Comparison of ENCODE assay signal across 10 cellular contexts in the genomic region with DNA sequence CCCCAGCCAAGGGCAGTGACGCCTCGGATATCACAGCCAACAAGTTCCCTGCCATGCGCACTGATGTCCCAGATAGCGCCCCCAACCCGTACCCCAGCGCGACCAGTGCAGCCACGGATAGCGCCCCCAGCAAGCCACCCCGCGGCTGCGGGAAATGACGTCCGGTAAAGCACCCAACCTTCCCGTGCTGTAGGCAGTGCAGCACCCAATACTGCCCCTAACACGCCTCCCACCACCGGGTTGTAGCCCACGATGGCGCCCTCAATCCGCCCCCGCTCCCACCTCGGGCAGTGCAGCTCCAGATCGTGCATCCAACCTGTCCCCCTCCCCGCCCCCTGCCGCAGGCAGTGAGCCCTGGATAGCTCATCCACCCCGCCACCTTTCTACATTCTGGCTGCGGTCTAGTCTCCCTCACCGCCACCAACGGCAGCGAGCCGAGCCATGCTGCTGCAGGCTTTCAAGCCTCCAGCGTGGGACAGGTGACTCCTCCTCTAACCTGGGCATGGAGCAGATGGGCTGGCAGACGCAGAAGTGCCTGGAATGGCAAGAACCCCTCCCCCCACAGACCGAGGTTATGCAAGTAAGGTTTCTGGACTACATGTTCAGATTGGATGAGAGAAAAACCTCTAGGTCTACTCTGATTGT. TPM values are rescaled to one million over a fixed set of nuclear protein-coding genes. Genes with fewer than 3 reads are reported as not detected.
DNase-seq lines count a peak whose midpoint lies in the region; ATAC-seq, FAIRE-seq and TF ChIP-seq lines count a peak whose summit lies in the region.
"Had no signal": no experiment of that assay in that cellular context is flagged by ENCODE, and none has a peak within 500 bp of the region (broad histone marks: within the 10 kb centered on the region; RNA-seq: fewer than 3 reads in every experiment).

No MANE protein-coding gene starts in this region.

- TF ChIP-seq CTCF in BE2C (IDR thresholded peaks at IDR 0.05; ENCODE audit: low read depth, low read length) (no peak), HepG2 (CRISPR knock-in tag; IDR thresholded peaks at IDR 0.05) (peak; percentile 31; the same call in 1 of the 2 replicates)

- H3K4me1 ChIP-seq in BE2C (no peaks in the 10 kb centered on the region), HepG2 (ENCODE audit: insufficient read depth, low read length) (peaks cover 27% of the 10 kb centered on the region)
- H3K4me1 ChIP-seq: ascending aorta had no signal

- no peaks in the 10 kb centered on the region for H3K36me3 ChIP-seq in BE2C
- H3K36me3 ChIP-seq in HepG2 (replicated peaks in 1 of 2; ENCODE audit: control insufficient read depth in 1 of 2, insufficient read depth in 2 of 2, low read length in 2 of 2) = no peaks in the 10 kb centered on the region
- H3K36me3 ChIP-seq: ascending aorta had no signal

- H3K9ac ChIP-seq in HepG2 (ENCODE audit: insufficient read depth, low read depth, low read length) = no peak overlapping the region
- H3K9ac ChIP-seq: KMS-11 had no signal

- H3K9me3 ChIP-seq in BE2C (no peaks in the 10 kb centered on the region), HepG2 (ENCODE audit: low read length) (no peaks in the 10 kb centered on the region)
- H3K9me3 ChIP-seq: ascending aorta had no signal

- no peak for TF ChIP-seq RAD21 in Ishikawa (IDR thresholded peaks at IDR 0.05; ENCODE audit: low read depth)
- TF ChIP-seq RAD21 in HepG2 (CRISPR knock-in tag; IDR thresholded peaks at IDR 0.05) = no peak

- H3K27ac ChIP-seq in HepG2 (ENCODE audit: extremely low read length, insufficient read depth, low read length) = no peak overlapping the region
- H3K27ac ChIP-seq: ascending aorta, KMS-11 had no signal

- in situ Hi-C loops in HepG2 (cut with HindIII; ENCODE audit: extremely low pct_ligation_motif_present, low pct_unique_long_range_greater_than_20kb) = loop anchor here (5.0 kb wide), 1 partner anchor 63 kb away; no protein-coding TSS in a partner anchor

- no peak for TF ChIP-seq POLR2A in HepG2 (IDR thresholded peaks at IDR 0.05; ENCODE audit: insufficient read depth in 1 of 2, low read depth in 2 of 2, low read length in 2 of 2)

- intact Hi-C loops in HepG2 (cut with micrococcal nuclease; ENCODE audit: unreplicated experiment) = no loop called here

- no peaks in the 10 kb centered on the region for H4K20me1 ChIP-seq in HepG2 (ENCODE audit: insufficient read depth, low read length)

- peak overlapping the region; percentile 35 for H2AFZ ChIP-seq in HepG2 (ENCODE audit: low read length)

- DNase-seq in BE2C = no peak
- DNase-seq in activated naive CD4-positive, alpha-beta T cell treated with anti-CD3 and anti-CD28 coated beads, Interleukin-2, amount 50 U/mL, for 16 hours = peak; percentile 15
- peak; percentile 9 for DNase-seq in HepG2 (ENCODE audit: low spot score)
- no peak for DNase-seq in MV-4-11 (lab: John Stamatoyannopoulos, UW)

- peaks cover 33% of the 10 kb centered on the region for H3K27me3 ChIP-seq in BE2C
- H3K27me3 ChIP-seq in HepG2 (ENCODE audit: control insufficient read depth in 1 of 2, insufficient read depth in 2 of 2, low read length in 2 of 2) = peaks cover 0 to 3% of the 10 kb centered on the region in 2 experiments; a peak in 1 of 5 replicates

- FAIRE-seq in HepG2 (lab: Jason Lieb, UNC) = no peak

- POLR2A ChIA-PET in HepG2 (lab: Yijun Ruan, JAX) = no interaction called here

- H3K79me2 ChIP-seq in HepG2 (ENCODE audit: insufficient read depth, low read length) = no peaks in the 10 kb centered on the region

- BruUV-seq in HepG2 (replicated peaks; lab: Mats Ljungman, UMichigan) = no TSS peak

- H3K4me3 ChIP-seq in BE2C (ENCODE audit: low read depth, low read length) (peak overlapping the region; percentile 63), HepG2 (replicated peaks in 1 of 3; ENCODE audit: insufficient read depth in 1 of 3, low read depth in 2 of 3, low read length in 3 of 3) (peak overlapping the region; percentile 36 to 69 (median 37); a peak in 5 of 6 replicates)

- peak; percentile 16 for ATAC-seq in HepG2
- ATAC-seq in GM21390 (IDR thresholded peaks at IDR 0.05; ENCODE audit: unreplicated experiment) = no peak
- ATAC-seq in GM18909 (IDR thresholded peaks at IDR 0.05; ENCODE audit: poor library complexity, unreplicated experiment) = no peak
- ATAC-seq in HG02610 (IDR thresholded peaks at IDR 0.05; ENCODE audit: unreplicated experiment) = no peak

- CTCF ChIA-PET in HepG2 (lab: Yijun Ruan, JAX; ENCODE audit: low intra/inter-chr PET ratio, low total read pairs) = no interaction called here

- no peak for TF ChIP-seq EP300 in Ishikawa (IDR thresholded peaks at IDR 0.05; ENCODE audit: borderline replicate concordance)
- TF ChIP-seq EP300 in HepG2 (IDR thresholded peaks at IDR 0.05; ENCODE audit: low read depth in 2 of 2, low read length in 2 of 2) = no peak
- TF ChIP-seq EP300 in HepG2 (CRISPR knock-in tag; IDR thresholded peaks at IDR 0.05; ENCODE audit: borderline replicate concordance) = no peak

- WGBS in HepG2 (ENCODE audit: low lambda C conversion rate) = 16% methylated on average over 10 of the region's 34 CpGs

- H3K4me2 ChIP-seq in HepG2 (ENCODE audit: low read depth, low read length) = peak overlapping the region; percentile 66
- H3K4me2 ChIP-seq: KMS-11 had no signal

RNA-seq across cellular contexts. Expression of a gene that starts 0.5 kb away (rescaled TPM):
- polyA plus RNA-seq in BE2C (2012; ENCODE audit: insufficient read depth, insufficient read length, low read depth) = not detected
- not detected in 2 replicates for total RNA-seq in HepG2 (2016; rRNA removed; fragmentation: Illumina TruSeq; extraction: Trizol)
- not detected in 2 replicates for total RNA-seq in HepG2 (2016; cell fraction: cytosol; rRNA removed; fragmentation: Illumina TruSeq; extraction: Trizol; ENCODE audit: low read depth)
- total RNA-seq in HepG2 (2016; cell fraction: insoluble cytoplasmic fraction; rRNA removed; fragmentation: Illumina TruSeq; extraction: Trizol) = not detected in 2 replicates
- total RNA-seq in HepG2 (2016; cell fraction: membrane; rRNA removed; fragmentation: Illumina TruSeq; extraction: Trizol) = not detected in 2 replicates
- not detected in 2 replicates for total RNA-seq in HepG2 (2016; cell fraction: nucleus; rRNA removed; fragmentation: Illumina TruSeq; extraction: Trizol)
- not detected in 2 replicates for polyA plus RNA-seq in HepG2 (2011; rRNA removed)
- polyA plus RNA-seq in HepG2 (2011; cell fraction: cytosol; rRNA removed) = not detected in 2 replicates
- polyA plus RNA-seq in HepG2 (2011; cell fraction: nucleus; rRNA removed) = not detected in 2 replicates
- polyA plus RNA-seq in HepG2 (2012) = not detected in 2 replicates
- not detected in 2 replicates for polyA plus RNA-seq in HepG2 (2016; cell fraction: cytosol; fragmentation: Illumina TruSeq; extraction: Trizol; ENCODE audit: low read depth)
- polyA plus RNA-seq in HepG2 (2016; cell fraction: insoluble cytoplasmic fraction; fragmentation: Illumina TruSeq; extraction: Trizol; ENCODE audit: low read depth) = not detected in 2 replicates
- not detected in 2 replicates for polyA plus RNA-seq in HepG2 (2016; cell fraction: membrane; fragmentation: Illumina TruSeq; extraction: Trizol; ENCODE audit: low read depth)
- not detected in 2 replicates for polyA plus RNA-seq in HepG2 (2016; cell fraction: nucleus; fragmentation: Illumina TruSeq; extraction: Trizol; ENCODE audit: insufficient read depth, low read depth)
- polyA minus RNA-seq in HepG2 (2011; rRNA and poly(A)+ RNA removed; ENCODE audit: low replicate concordance) = not detected in 2 replicates
- not detected in 2 replicates for polyA minus RNA-seq in HepG2 (2011; cell fraction: cytosol; rRNA and poly(A)+ RNA removed)
- polyA minus RNA-seq in HepG2 (2011; cell fraction: nucleus; rRNA and poly(A)+ RNA removed) = not detected in 2 replicates
- total RNA-seq: ascending aorta had no signal

RNA-seq across cellular contexts. Expression of a gene that starts 45.2 kb away (rescaled TPM):
- not detected for polyA plus RNA-seq in BE2C (2012; ENCODE audit: insufficient read depth, insufficient read length, low read depth)
- not detected in 2 replicates for total RNA-seq in HepG2 (2016; rRNA removed; fragmentation: Illumina TruSeq; extraction: Trizol)
- total RNA-seq in HepG2 (2016; cell fraction: cytosol; rRNA removed; fragmentation: Illumina TruSeq; extraction: Trizol; ENCODE audit: low read depth) = not detected in 2 replicates
- not detected in 2 replicates for total RNA-seq in HepG2 (2016; cell fraction: insoluble cytoplasmic fraction; rRNA removed; fragmentation: Illumina TruSeq; extraction: Trizol)
- total RNA-seq in HepG2 (2016; cell fraction: membrane; rRNA removed; fragmentation: Illumina TruSeq; extraction: Trizol) = not detected in 2 replicates
- not detected in 2 replicates for total RNA-seq in HepG2 (2016; cell fraction: nucleus; rRNA removed; fragmentation: Illumina TruSeq; extraction: Trizol)
- polyA plus RNA-seq in HepG2 (2011; rRNA removed) = not detected in 2 replicates
- not detected in 2 replicates for polyA plus RNA-seq in HepG2 (2011; cell fraction: cytosol; rRNA removed)
- polyA plus RNA-seq in HepG2 (2011; cell fraction: nucleus; rRNA removed) = not detected in 2 replicates
- polyA plus RNA-seq in HepG2 (2012) = not detected in 2 replicates
- not detected in 2 replicates for polyA plus RNA-seq in HepG2 (2016; cell fraction: cytosol; fragmentation: Illumina TruSeq; extraction: Trizol; ENCODE audit: low read depth)
- not detected in 2 replicates for polyA plus RNA-seq in HepG2 (2016; cell fraction: insoluble cytoplasmic fraction; fragmentation: Illumina TruSeq; extraction: Trizol; ENCODE audit: low read depth)
- polyA plus RNA-seq in HepG2 (2016; cell fraction: membrane; fragmentation: Illumina TruSeq; extraction: Trizol; ENCODE audit: low read depth) = not detected in 2 replicates
- polyA plus RNA-seq in HepG2 (2016; cell fraction: nucleus; fragmentation: Illumina TruSeq; extraction: Trizol; ENCODE audit: insufficient read depth, low read depth) = not detected in 2 replicates
- not detected in 2 replicates for polyA minus RNA-seq in HepG2 (2011; rRNA and poly(A)+ RNA removed; ENCODE audit: low replicate concordance)
- not detected in 2 replicates for polyA minus RNA-seq in HepG2 (2011; cell fraction: cytosol; rRNA and poly(A)+ RNA removed)
- not detected in 2 replicates for polyA minus RNA-seq in HepG2 (2011; cell fraction: nucleus; rRNA and poly(A)+ RNA removed)
- total RNA-seq: ascending aorta had no signal

RNA-seq across cellular contexts. Expression of a gene that starts 50.8 kb away (rescaled TPM):
- polyA plus RNA-seq in BE2C (2012; ENCODE audit: insufficient read depth, insufficient read length, low read depth) = 0.28 TPM
- not detected in 2 replicates for total RNA-seq in HepG2 (2016; rRNA removed; fragmentation: Illumina TruSeq; extraction: Trizol)
- not detected in 2 replicates for total RNA-seq in HepG2 (2016; cell fraction: cytosol; rRNA removed; fragmentation: Illumina TruSeq; extraction: Trizol; ENCODE audit: low read depth)
- total RNA-seq in HepG2 (2016; cell fraction: insoluble cytoplasmic fraction; rRNA removed; fragmentation: Illumina TruSeq; extraction: Trizol) = not detected in 2 replicates
- total RNA-seq in HepG2 (2016; cell fraction: membrane; rRNA removed; fragmentation: Illumina TruSeq; extraction: Trizol) = not detected in 2 replicates
- not detected in 2 replicates for total RNA-seq in HepG2 (2016; cell fraction: nucleus; rRNA removed; fragmentation: Illumina TruSeq; extraction: Trizol)
- polyA plus RNA-seq in HepG2 (2011; rRNA removed) = not detected in 2 replicates
- not detected in 2 replicates for polyA plus RNA-seq in HepG2 (2011; cell fraction: cytosol; rRNA removed)
- not detected in 2 replicates for polyA plus RNA-seq in HepG2 (2011; cell fraction: nucleus; rRNA removed)
- polyA plus RNA-seq in HepG2 (2012) = not detected in 2 replicates
- polyA plus RNA-seq in HepG2 (2016; cell fraction: cytosol; fragmentation: Illumina TruSeq; extraction: Trizol; ENCODE audit: low read depth) = not detected in 2 replicates
- not detected in 2 replicates for polyA plus RNA-seq in HepG2 (2016; cell fraction: insoluble cytoplasmic fraction; fragmentation: Illumina TruSeq; extraction: Trizol; ENCODE audit: low read depth)
- not detected in 2 replicates for polyA plus RNA-seq in HepG2 (2016; cell fraction: membrane; fragmentation: Illumina TruSeq; extraction: Trizol; ENCODE audit: low read depth)
- polyA plus RNA-seq in HepG2 (2016; cell fraction: nucleus; fragmentation: Illumina TruSeq; extraction: Trizol; ENCODE audit: insufficient read depth, low read depth) = not detected in 2 replicates
- polyA minus RNA-seq in HepG2 (2011; rRNA and poly(A)+ RNA removed; ENCODE audit: low replicate concordance) = not detected in 2 replicates
- polyA minus RNA-seq in HepG2 (2011; cell fraction: cytosol; rRNA and poly(A)+ RNA removed) = not detected in 2 replicates
- not detected in 2 replicates for polyA minus RNA-seq in HepG2 (2011; cell fraction: nucleus; rRNA and poly(A)+ RNA removed)

Comparison
In these comparisons a context has a peak if more than half of its experiments do, and no peak if none do; other contexts are left out.
1. DNase-seq: peak in activated naive CD4-positive, alpha-beta T cell treated with anti-CD3 and anti-CD28 coated beads, Interleukin-2, amount 50 U/mL, for 16 hours (single experiment) and HepG2 (single experiment); none in BE2C (single experiment) and MV-4-11 (single experiment).